In the genomic region with DNA sequence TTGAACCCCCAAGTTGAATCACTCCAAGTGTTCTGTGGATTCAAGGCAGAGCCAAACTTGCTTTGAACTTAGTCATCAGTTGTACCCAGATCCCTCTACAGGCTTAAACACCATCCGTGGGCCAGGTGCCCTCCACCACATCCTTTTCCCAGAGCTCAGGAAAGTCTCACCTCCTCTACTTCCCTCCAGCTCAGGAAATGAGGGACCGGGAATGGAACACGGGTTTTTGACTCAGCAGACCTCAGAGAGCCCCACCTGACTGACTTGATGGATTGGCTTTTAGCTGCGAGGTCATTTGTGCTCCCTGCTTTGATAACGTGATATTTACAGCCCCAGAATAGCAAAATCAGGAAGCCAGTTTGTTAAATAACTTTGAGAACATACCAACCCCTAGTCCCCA, we compare ENCODE assay signal across 24 cellular contexts.
"Had no signal": no experiment of that assay in that cellular context is flagged by ENCODE, and none has a peak within 500 bp of the region (broad histone marks: within the 10 kb centered on the region; RNA-seq: fewer than 3 reads in every experiment).

No MANE protein-coding gene starts in this region.

- FAIRE-seq: colon, kidney had no signal

- H3K4me3 ChIP-seq: esophagus squamous epithelium, left ventricle myocardium inferior, lung, psoas muscle, spleen, thoracic aorta, transverse colon had no signal

- H2AFZ ChIP-seq: parathyroid adenoma had no signal

- H3K9me3 ChIP-seq: esophagus squamous epithelium, left ventricle myocardium inferior, psoas muscle, spleen, thoracic aorta, transverse colon had no signal

- H3K27me3 Mint-ChIP-seq: dendritic cell treated with granulocyte-macrophage colony-stimulating factor and Interleukin-4, amounts not matched to agents 40 ng/mL and 50 ng/mL, for 4 days; naive B cell; stimulated activated naive B cell treated with anti-CD40 and anti-IgM and Interleukin-4, amounts not matched to agents 10 μg/mL and 1 μg/mL and 100 μg/mL, for 72 hours; stimulated activated naive CD8-positive, alpha-beta T cell treated with anti-CD3 and anti-CD28 coated beads, Interleukin-15, amount 100 ng/mL, for 72 hours had no signal

- H3K27me3 ChIP-seq: esophagus squamous epithelium, spleen, transverse colon had no signal

- H3K27ac ChIP-seq: esophagus squamous epithelium, left ventricle myocardium inferior, parathyroid adenoma, psoas muscle, spleen, thoracic aorta, transverse colon had no signal

- H3K4me3 Mint-ChIP-seq: dendritic cell treated with granulocyte-macrophage colony-stimulating factor and Interleukin-4, amounts not matched to agents 40 ng/mL and 50 ng/mL, for 4 days; immature natural killer cell; naive B cell; nephron; stimulated activated naive B cell treated with anti-CD40 and anti-IgM and Interleukin-4, amounts not matched to agents 10 μg/mL and 1 μg/mL and 100 μg/mL, for 72 hours; stimulated activated naive CD8-positive, alpha-beta T cell treated with anti-CD3 and anti-CD28 coated beads, Interleukin-15, amount 100 ng/mL, for 72 hours had no signal

- H3K4me1 ChIP-seq: esophagus squamous epithelium, spleen, transverse colon had no signal

- ATAC-seq: left cardiac atrium; psoas muscle; sciatic nerve; stimulated activated naive B cell treated with anti-CD40 and anti-IgM and Interleukin-4, amounts not matched to agents 10 μg/mL and 1 μg/mL and 100 μg/mL, for 72 hours; stimulated activated naive CD8-positive, alpha-beta T cell treated with anti-CD3 and anti-CD28 coated beads, Interleukin-15, amount 100 ng/mL, for 72 hours had no signal

- H3K4me1 Mint-ChIP-seq: immature natural killer cell; nephron; stimulated activated naive CD8-positive, alpha-beta T cell treated with anti-CD3 and anti-CD28 coated beads, Interleukin-15, amount 100 ng/mL, for 72 hours had no signal

- H3K9me3 Mint-ChIP-seq: dendritic cell treated with granulocyte-macrophage colony-stimulating factor and Interleukin-4, amounts not matched to agents 40 ng/mL and 50 ng/mL, for 4 days; immature natural killer cell; naive B cell; nephron; stimulated activated naive B cell treated with anti-CD40 and anti-IgM and Interleukin-4, amounts not matched to agents 10 μg/mL and 1 μg/mL and 100 μg/mL, for 72 hours; stimulated activated naive CD8-positive, alpha-beta T cell treated with anti-CD3 and anti-CD28 coated beads, Interleukin-15, amount 100 ng/mL, for 72 hours had no signal

- H3K27ac Mint-ChIP-seq: dendritic cell treated with granulocyte-macrophage colony-stimulating factor and Interleukin-4, amounts not matched to agents 40 ng/mL and 50 ng/mL, for 4 days; immature natural killer cell; nephron; stimulated activated naive B cell treated with anti-CD40 and anti-IgM and Interleukin-4, amounts not matched to agents 10 μg/mL and 1 μg/mL and 100 μg/mL, for 72 hours had no signal

- DNase-seq: cerebellar nuclear complex; esophagus squamous epithelium; foreskin fibroblast; immature natural killer cell; kidney; left cardiac atrium; left ventricle myocardium inferior; mesendoderm; naive B cell; psoas muscle; spleen; stimulated activated CD4-positive, alpha-beta T cell treated with anti-CD3 and anti-CD28 coated beads, Interleukin-15, amount 100 ng/mL, for 24 hours; stimulated activated CD4-positive, alpha-beta T cell treated with anti-CD3 and anti-CD28 coated beads, Interleukin-1b, Interleukin-23, amount 100 ng/mL, for 48 hours; stimulated activated CD4-positive, alpha-beta T cell treated with anti-CD3 and anti-CD28 coated beads, Interleukin-4, amount 100 ng/mL, for 4 hours; stimulated activated naive B cell treated with anti-CD40 and anti-IgM and Interleukin-4, amounts not matched to agents 10 μg/mL and 1 μg/mL and 100 μg/mL, for 72 hours; stimulated activated naive CD8-positive, alpha-beta T cell treated with anti-CD3 and anti-CD28 coated beads, Interleukin-15, amount 100 ng/mL, for 72 hours; transverse colon had no signal

- H3K9ac ChIP-seq: parathyroid adenoma had no signal

- H3K79me2 ChIP-seq: parathyroid adenoma had no signal
